ENCODE assay signal across 1 cellular context in the genomic region with DNA sequence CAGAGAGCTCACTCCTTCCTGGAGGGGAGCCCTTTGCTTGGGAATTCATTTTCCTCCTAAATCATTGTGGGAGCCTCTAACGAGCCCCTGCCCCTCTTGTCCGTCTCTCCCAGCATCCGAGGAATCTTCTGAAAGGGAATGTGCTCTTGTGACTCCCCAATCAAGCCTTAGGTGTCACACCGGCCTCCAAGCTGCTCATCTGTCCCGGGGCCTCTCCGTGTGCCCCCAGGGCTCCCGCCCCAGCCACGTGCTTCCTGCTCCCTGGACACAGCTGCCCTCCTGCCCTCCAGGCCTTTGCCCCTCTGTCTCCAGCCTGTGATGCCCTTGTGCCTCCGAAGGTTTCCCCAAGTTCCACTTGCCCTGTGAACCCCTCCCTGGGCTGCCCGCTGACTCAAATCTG.
TF ChIP-seq lines count a peak whose summit lies in the region.

No MANE protein-coding gene starts in this region.

TF ChIP-seq in IMR-90, 13 proteins besides CTCF, POLR2A, EP300 and RAD21 (continued from another document):
- TF ChIP-seq, protein P1, sequence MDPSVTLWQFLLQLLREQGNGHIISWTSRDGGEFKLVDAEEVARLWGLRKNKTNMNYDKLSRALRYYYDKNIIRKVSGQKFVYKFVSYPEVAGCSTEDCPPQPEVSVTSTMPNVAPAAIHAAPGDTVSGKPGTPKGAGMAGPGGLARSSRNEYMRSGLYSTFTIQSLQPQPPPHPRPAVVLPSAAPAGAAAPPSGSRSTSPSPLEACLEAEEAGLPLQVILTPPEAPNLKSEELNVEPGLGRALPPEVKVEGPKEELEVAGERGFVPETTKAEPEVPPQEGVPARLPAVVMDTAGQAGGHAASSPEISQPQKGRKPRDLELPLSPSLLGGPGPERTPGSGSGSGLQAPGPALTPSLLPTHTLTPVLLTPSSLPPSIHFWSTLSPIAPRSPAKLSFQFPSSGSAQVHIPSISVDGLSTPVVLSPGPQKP (IDR thresholded peaks at IDR 0.05; ENCODE audit: borderline replicate concordance, low read depth, low read length) = no peak
- TF ChIP-seq SMC3 (IDR thresholded peaks at IDR 0.05; ENCODE audit: low read depth, low read length) = no peak
